In genomic region chr9:33080534-33080933, GRCh38 we compare ENCODE assay signal across 12 cellular contexts. TPM values are rescaled to one million over a fixed set of nuclear protein-coding genes. Genes with fewer than 3 reads are reported as not detected.
DNase-seq lines count a peak whose midpoint lies in the region; ATAC-seq and TF ChIP-seq lines count a peak whose summit lies in the region.
"Had no signal": no experiment of that assay in that cellular context is flagged by ENCODE, and none has a peak within 500 bp of the region (broad histone marks: within the 10 kb centered on the region; RNA-seq: fewer than 3 reads in every experiment).

No MANE protein-coding gene starts in this region.

- H3K4me3 ChIP-seq in SJCRH30 = peak overlapping the region; percentile 23; the same call in 1 of the 2 replicates
- H3K4me3 ChIP-seq: HAP-1 had no signal

- H3K27me3 Mint-ChIP-seq in activated naive CD4-positive, alpha-beta T cell treated with anti-CD3 and anti-CD28 coated beads for 36 hours (ENCODE audit: low read depth) = no peaks in the 10 kb centered on the region
- H3K27me3 Mint-ChIP-seq in glutamatergic neuron (ENCODE audit: unreplicated experiment) = peaks cover 9% of the 10 kb centered on the region
- H3K27me3 Mint-ChIP-seq: progenitor cell of endocrine pancreas had no signal

- H3K27ac ChIP-seq in SJCRH30 (no peak overlapping the region), temporal lobe (ENCODE audit: low read depth, low read length) (peak overlapping the region; percentile 27)
- H3K27ac ChIP-seq: C4-2B had no signal

- ATAC-seq in HG03439 (IDR thresholded peaks at IDR 0.05; ENCODE audit: unreplicated experiment) = no peak

- H3K9me3 ChIP-seq in SJCRH30 (replicated peaks) = no peaks in the 10 kb centered on the region
- H3K9me3 ChIP-seq: HAP-1 had no signal

- no peak overlapping the region for H3K27ac Mint-ChIP-seq in activated naive CD4-positive, alpha-beta T cell treated with anti-CD3 and anti-CD28 coated beads for 36 hours
- no peak overlapping the region for H3K27ac Mint-ChIP-seq in glutamatergic neuron (ENCODE audit: unreplicated experiment)
- H3K27ac Mint-ChIP-seq: progenitor cell of endocrine pancreas; T-helper 1 cell treated with Interleukin-12 subunit alpha and Interleukin-12 subunit beta and Interleukin-4 antibody, amounts not matched to agents 30 μg/mL and 1 μg/mL, for 36 hours had no signal

- H3K36me3 Mint-ChIP-seq in activated naive CD4-positive, alpha-beta T cell treated with anti-CD3 and anti-CD28 coated beads for 36 hours (ENCODE audit: low read depth) = peaks cover 4% of the 10 kb centered on the region
- no peaks in the 10 kb centered on the region for H3K36me3 Mint-ChIP-seq in glutamatergic neuron (ENCODE audit: unreplicated experiment)

- no peaks in the 10 kb centered on the region for H3K36me3 ChIP-seq in SJCRH30
- H3K36me3 ChIP-seq: HAP-1 had no signal

- in situ Hi-C loops in ACHN (cut with HindIII; ENCODE audit: low pct_ligation_motif_present, low pct_unique_long_range_greater_than_20kb, low sequenced_read_pairs) = loop anchor here (25.0 kb wide), 1 partner anchor 132 kb away; no protein-coding TSS in a partner anchor

- TF ChIP-seq CTCF in glutamatergic neuron (IDR thresholded peaks at IDR 0.05; ENCODE audit: partially characterized antibody, unreplicated experiment) = no peak

- intact Hi-C loops in activated naive CD4-positive, alpha-beta T cell treated with anti-CD3 and anti-CD28 coated beads for 36 hours (cut with micrococcal nuclease) = loop anchor here (2.0 kb wide), 3 partner anchors 30 to 702 kb away; partner anchors contain the start of gene AQP3

- DNase-seq in activated naive CD4-positive, alpha-beta T cell treated with anti-CD3 and anti-CD28 coated beads for 36 hours = peak; percentile 39
- no peak for DNase-seq in activated naive CD4-positive, alpha-beta T cell treated with Interleukin-2 at 50 U/mL for 16 hours
- DNase-seq in SJCRH30 (no peak), fibroblast of peridontal ligament (ENCODE audit: extremely low read depth) (peak; percentile 38), glutamatergic neuron (no peak), ACHN (no peak)

- no peaks in the 10 kb centered on the region for H3K27me3 ChIP-seq in SJCRH30

- peaks cover 38% of the 10 kb centered on the region for H3K4me1 Mint-ChIP-seq in activated naive CD4-positive, alpha-beta T cell treated with anti-CD3 and anti-CD28 coated beads for 36 hours (ENCODE audit: low read depth)
- peaks cover 3% of the 10 kb centered on the region for H3K4me1 Mint-ChIP-seq in glutamatergic neuron (ENCODE audit: low read depth, unreplicated experiment)

- CTCF ChIA-PET in activated naive CD4-positive, alpha-beta T cell treated with anti-CD3 and anti-CD28 coated beads for 36 hours (lab: Charles Lee) = interaction anchor here (0.6 to 3.6 kb wide), 7 partner anchors 19 to 240 kb away, joined by 3 to 29 read pairs (median 4); no protein-coding TSS in a partner anchor

- no peak overlapping the region for H3K4me3 Mint-ChIP-seq in activated naive CD4-positive, alpha-beta T cell treated with anti-CD3 and anti-CD28 coated beads for 36 hours
- H3K4me3 Mint-ChIP-seq in glutamatergic neuron (ENCODE audit: unreplicated experiment) = no peak overlapping the region
- H3K4me3 Mint-ChIP-seq: T-helper 1 cell treated with Interleukin-12 subunit alpha and Interleukin-12 subunit beta and Interleukin-4 antibody, amounts not matched to agents 30 μg/mL and 1 μg/mL, for 36 hours had no signal

- H3K9me3 Mint-ChIP-seq in activated naive CD4-positive, alpha-beta T cell treated with anti-CD3 and anti-CD28 coated beads for 36 hours = no peaks in the 10 kb centered on the region
- H3K9me3 Mint-ChIP-seq in glutamatergic neuron (ENCODE audit: unreplicated experiment) = peaks cover 4% of the 10 kb centered on the region
- H3K9me3 Mint-ChIP-seq: T-helper 1 cell treated with Interleukin-12 subunit alpha and Interleukin-12 subunit beta and Interleukin-4 antibody, amounts not matched to agents 30 μg/mL and 1 μg/mL, for 36 hours had no signal

- no peaks in the 10 kb centered on the region for H3K4me1 ChIP-seq in SJCRH30
- H3K4me1 ChIP-seq: HAP-1 had no signal

RNA-seq across cellular contexts. Expression of gene SMU1, which starts 4.1 kb away (rescaled TPM):
- total RNA-seq in activated naive CD4-positive, alpha-beta T cell treated with anti-CD3 and anti-CD28 coated beads for 36 hours = 10 to 100 TPM; 23.7 to 23.9 TPM
- 30.0 and 30.4 TPM in 2 replicates for total RNA-seq in SJCRH30 (2014; rRNA removed; shearing (Covaris generic))
- total RNA-seq in temporal lobe = 29.3 TPM
- 19.6 TPM for total RNA-seq in glutamatergic neuron (ENCODE audit: unreplicated experiment)

RNA-seq across cellular contexts. Expression of gene DNAJA1, which starts 55.5 kb away (rescaled TPM):
- total RNA-seq in activated naive CD4-positive, alpha-beta T cell treated with anti-CD3 and anti-CD28 coated beads for 36 hours = 100 to 1,000 TPM; 110 to 120 TPM
- total RNA-seq in SJCRH30 (2014; rRNA removed; shearing (Covaris generic)) = 239 and 246 TPM in 2 replicates
- total RNA-seq in temporal lobe (232 TPM), glutamatergic neuron (ENCODE audit: unreplicated experiment) (249 TPM)

Comparison
In these comparisons a context has a peak if more than half of its experiments do, and no peak if none do; other contexts are left out.
1. DNase-seq: peak in activated naive CD4-positive, alpha-beta T cell treated with anti-CD3 and anti-CD28 coated beads for 36 hours (single experiment) and fibroblast of peridontal ligament (single experiment); none in activated naive CD4-positive, alpha-beta T cell treated with Interleukin-2 at 50 U/mL for 16 hours (single experiment), SJCRH30 (0 of 2), glutamatergic neuron (single experiment) and ACHN (single experiment).